In the genomic region with DNA sequence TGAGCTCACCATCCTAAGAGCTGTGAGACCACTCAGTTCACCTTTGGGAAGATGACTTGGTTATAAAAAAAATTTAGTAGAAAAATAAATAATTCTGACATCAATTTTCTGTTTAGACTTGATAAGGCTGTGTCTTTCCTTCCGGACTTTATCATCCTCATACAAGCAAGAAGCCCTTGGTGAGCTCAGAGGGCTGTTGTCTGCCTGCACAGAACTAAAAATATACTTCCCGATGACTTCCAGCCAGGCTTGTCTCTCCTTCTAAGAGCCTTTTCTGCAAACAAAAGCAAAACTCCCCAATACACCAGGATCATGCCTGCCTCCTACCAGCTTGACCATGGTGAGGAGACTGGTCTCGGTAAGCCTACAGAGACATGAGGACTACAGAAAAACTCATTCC, we compare ENCODE assay signal across 37 cellular contexts. TPM values are rescaled to one million over a fixed set of nuclear protein-coding genes. Genes with fewer than 3 reads are reported as not detected.
"Had no signal": no experiment of that assay in that cellular context is flagged by ENCODE, and none has a peak within 500 bp of the region (broad histone marks: within the 10 kb centered on the region; RNA-seq: fewer than 3 reads in every experiment).

No MANE protein-coding gene starts in this region.

- H3K27me3 ChIP-seq: adrenal gland, body of pancreas, brain microvascular endothelial cell had no signal

- H3K9me3 ChIP-seq: adrenal gland, body of pancreas, breast epithelium had no signal

- H3K27ac ChIP-seq: adrenal gland, body of pancreas, brain microvascular endothelial cell, breast epithelium, VCaP had no signal

- H3K4me3 ChIP-seq: adrenal gland, body of pancreas, breast epithelium had no signal

- H3K36me3 ChIP-seq: adrenal gland, brain microvascular endothelial cell, breast epithelium had no signal

- ATAC-seq: activated CD8-positive, alpha-beta T cell treated with anti-CD3 and anti-CD28 coated beads for 36 hours; activated naive CD4-positive, alpha-beta T cell treated with anti-CD3 and anti-CD28 coated beads, Interleukin-2, amount 50 U/mL, for 72 hours; activated T-cell treated with anti-CD3 and anti-CD28 coated beads, Interleukin-2, amount 50 U/mL, for 4 hours; activated T-cell treated with anti-CD3 and anti-CD28 coated beads, Interleukin-2, amount 50 U/mL, for 72 hours; activated T-helper 17 cell treated with anti-CD3 and anti-CD28 coated beads, Interleukin-2, amount 50 U/mL, for 72 hours; body of pancreas had no signal

- H3K4me1 ChIP-seq: adrenal gland, body of pancreas, breast epithelium had no signal

- DNase-seq: activated B cell treated with CpG ODN at 0.5 μM for 24 hours; activated CD4-positive, alpha-beta memory T cell treated with anti-CD3 and anti-CD28 coated beads for 36 hours; activated CD4-positive, alpha-beta T cell treated with anti-CD3 and anti-CD28 coated beads for 4 hours; activated CD4-positive, alpha-beta T cell treated with anti-CD3 and anti-CD28 coated beads, Interleukin-2, amount 10 ng/mL, durations not matched to agents 24 days and 14 days; activated CD4-positive, alpha-beta T cell treated with anti-CD3 and anti-CD28 coated beads, Interleukin-2, amount 50 U/mL, for 1 hour; activated CD4-positive, alpha-beta T cell treated with anti-CD3 and anti-CD28 coated beads, Interleukin-2, amount 50 U/mL, for 4 hours; activated CD4-positive, CD25-positive, alpha-beta regulatory T cell treated with anti-CD3 and anti-CD28 coated beads, Interleukin-2, amount 50 U/mL, for 72 hours; activated CD8-positive, alpha-beta memory T cell treated with anti-CD3 and anti-CD28 coated beads, Interleukin-2, amount 50 U/mL, for 4 hours; activated CD8-positive, alpha-beta T cell treated with anti-CD3 and anti-CD28 coated beads for 36 hours; activated effector memory CD4-positive, alpha-beta T cell treated with anti-CD3 and anti-CD28 coated beads, Interleukin-2, amount 50 U/mL, for 16 hours; activated gamma-delta T cell treated with Interleukin-2 at 50 U/mL for 16 hours; activated naive CD4-positive, alpha-beta T cell; activated naive CD4-positive, alpha-beta T cell treated with anti-CD3 and anti-CD28 coated beads for 36 hours; activated naive CD4-positive, alpha-beta T cell treated with anti-CD3 and anti-CD28 coated beads, Interleukin-2, amount 50 U/mL, for 16 hours; activated naive CD8-positive, alpha-beta T cell treated with anti-CD3 and anti-CD28 coated beads for 36 hours; activated T-cell treated with anti-CD3 and anti-CD28 coated beads for 4 hours; activated T-cell treated with anti-CD3 and anti-CD28 coated beads, Interleukin-2, amount 50 U/mL, for 1 hour; activated T-cell treated with anti-CD3 and anti-CD28 coated beads, Interleukin-2, amount 50 U/mL, for 4 hours; activated T-cell treated with anti-CD3 and anti-CD28 coated beads, Interleukin-2, amount 50 U/mL, for 72 hours; adrenal gland; amniotic stem cell; aorta; body of pancreas; brain microvascular endothelial cell; central memory CD4-positive, alpha-beta T cell; T-helper 1 cell; T-helper 2 cell; T-helper 9 cell had no signal

- FAIRE-seq: astrocyte, TTC549 had no signal

RNA-seq across cellular contexts. Expression of a gene that starts 58.3 kb away (rescaled TPM):
- total RNA-seq: activated B cell treated with CpG ODN at 0.5 μM for 24 hours; activated CD4-positive, alpha-beta memory T cell treated with anti-CD3 and anti-CD28 coated beads for 36 hours; activated CD4-positive, alpha-beta T cell treated with anti-CD3 and anti-CD28 coated beads, Interleukin-2, amount 10 ng/mL, durations not matched to agents 24 days and 14 days; activated CD8-positive, alpha-beta memory T cell treated with anti-CD3 and anti-CD28 coated beads for 36 hours; activated CD8-positive, alpha-beta T cell treated with anti-CD3 and anti-CD28 coated beads for 36 hours; activated naive CD4-positive, alpha-beta T cell treated with anti-CD3 and anti-CD28 coated beads for 36 hours; activated naive CD4-positive, alpha-beta T cell treated with anti-CD3 and anti-CD28 coated beads, Interleukin-2, amount 50 U/mL, for 72 hours; activated naive CD8-positive, alpha-beta T cell treated with anti-CD3 and anti-CD28 coated beads for 36 hours; activated T-cell treated with anti-CD3 and anti-CD28 coated beads, Interleukin-2, amount 50 U/mL, for 4 hours; activated T-cell treated with anti-CD3 and anti-CD28 coated beads, Interleukin-2, amount 50 U/mL, for 72 hours; activated T-helper 1 cell treated with anti-CD3 and anti-CD28 coated beads, Interleukin-12 subunit alpha, Interleukin-12 subunit beta, Interleukin-2, Interleukin-4 antibody, amounts not matched to agents 30 ng/mL and 10 ng/mL and 1 ng/mL, durations not matched to agents 14 hours and 24 hours and 36 hours; activated T-helper 17 cell treated with anti-CD3 and anti-CD28 coated beads, Interleukin-2, amount 50 U/mL, for 72 hours; aorta; astrocyte; body of pancreas; breast epithelium; cardiac septum had no signal
- polyA plus RNA-seq: aorta had no signal
